ENCODE assay signal across 9 cellular contexts in the genomic region with DNA sequence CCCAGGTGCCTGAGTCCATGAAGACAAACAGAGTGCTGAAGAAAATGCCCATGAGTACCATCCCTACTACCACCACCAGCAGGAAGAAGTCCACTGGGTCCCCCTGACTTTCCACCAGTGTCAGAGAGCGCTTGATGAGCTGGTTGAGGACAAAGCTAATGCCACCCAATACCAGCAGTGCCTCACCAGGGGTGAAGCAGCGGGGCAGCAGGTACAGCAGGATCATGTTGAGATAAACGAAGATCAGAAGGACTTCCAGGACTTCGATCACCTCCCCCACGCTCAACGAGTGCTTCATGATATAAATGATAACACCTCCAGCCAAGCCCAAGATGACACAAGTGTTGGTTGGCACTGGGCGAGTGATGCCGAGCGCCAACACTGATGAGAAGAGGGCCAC. TPM values are rescaled to one million over a fixed set of nuclear protein-coding genes. Genes with fewer than 3 reads are reported as not detected.
DNase-seq lines count a peak whose midpoint lies in the region; ATAC-seq and TF ChIP-seq lines count a peak whose summit lies in the region.
"Had no signal": no experiment of that assay in that cellular context is flagged by ENCODE, and none has a peak within 500 bp of the region (broad histone marks: within the 10 kb centered on the region; RNA-seq: fewer than 3 reads in every experiment).

No MANE protein-coding gene starts in this region.

- peak overlapping the region; percentile 96 for H3K27ac Mint-ChIP-seq in activated CD4-positive, alpha-beta T cell treated with anti-CD3 and anti-CD28 coated beads, Interleukin-2, amount 10 ng/mL, durations not matched to agents 7 days and 5 days

- H3K9me3 Mint-ChIP-seq in activated CD4-positive, alpha-beta T cell treated with anti-CD3 and anti-CD28 coated beads, Interleukin-2, amount 10 ng/mL, durations not matched to agents 7 days and 5 days: no peaks in the 10 kb centered on the region

- peak overlapping the region; percentile 88 for H3K27ac ChIP-seq in angular gyrus (ENCODE audit: low read depth, low read length)
- H3K27ac ChIP-seq in left lung: peak overlapping the region in 1 of 2 donors; percentile 93
- peak overlapping the region; percentile 80 to 96 for H3K27ac ChIP-seq in testis

- ATAC-seq in left lung: no peak

- CTCF ChIA-PET in activated CD4-positive, alpha-beta T cell treated with anti-CD3 and anti-CD28 coated beads, Interleukin-2, amount 10 ng/mL, durations not matched to agents 7 days and 5 days (lab: Charles Lee): no interaction called here

- H3K27me3 Mint-ChIP-seq in activated CD4-positive, alpha-beta T cell treated with anti-CD3 and anti-CD28 coated beads, Interleukin-2, amount 10 ng/mL, durations not matched to agents 7 days and 5 days: no peaks in the 10 kb centered on the region

- no peak for TF ChIP-seq CTCF in left lung (IDR thresholded peaks at IDR 0.05)
- no peak for TF ChIP-seq CTCF in testis (IDR thresholded peaks at IDR 0.05)

- H3K4me3 Mint-ChIP-seq in activated CD4-positive, alpha-beta T cell treated with anti-CD3 and anti-CD28 coated beads, Interleukin-2, amount 10 ng/mL, durations not matched to agents 7 days and 5 days: peak overlapping the region; percentile 95

- H3K4me1 ChIP-seq in left lung: peaks cover 24 to 45% of the 10 kb centered on the region in 2 donors
- H3K4me1 ChIP-seq in testis: peaks cover 12% of the 10 kb centered on the region

- H3K9me3 ChIP-seq in left lung (no peaks in the 10 kb centered on the region), testis (no peaks in the 10 kb centered on the region)

- peaks cover 8% of the 10 kb centered on the region for H3K36me3 Mint-ChIP-seq in activated CD4-positive, alpha-beta T cell treated with anti-CD3 and anti-CD28 coated beads, Interleukin-2, amount 10 ng/mL, durations not matched to agents 7 days and 5 days (ENCODE audit: low read depth)

- peaks cover 0 to 18% of the 10 kb centered on the region in 2 donors for H3K36me3 ChIP-seq in left lung
- no peaks in the 10 kb centered on the region for H3K36me3 ChIP-seq in testis (ENCODE audit: low read depth, missing control alignments)

- POLR2A ChIA-PET in activated CD4-positive, alpha-beta T cell treated with anti-CD3 and anti-CD28 coated beads, Interleukin-2, amount 10 ng/mL, durations not matched to agents 7 days and 5 days (lab: Charles Lee): no interaction called here

- TF ChIP-seq POLR2A in testis (IDR thresholded peaks at IDR 0.05): no peak

- H3K27me3 ChIP-seq in left lung (no peaks in the 10 kb centered on the region), testis (no peaks in the 10 kb centered on the region)

- H3K4me3 ChIP-seq in left lung (peak overlapping the region; percentile 94 to 95), testis (peak overlapping the region; percentile 72 to 91)

- peaks cover 29% of the 10 kb centered on the region for H3K4me1 Mint-ChIP-seq in activated CD4-positive, alpha-beta T cell treated with anti-CD3 and anti-CD28 coated beads, Interleukin-2, amount 10 ng/mL, durations not matched to agents 7 days and 5 days

- intact Hi-C loops in left lung (cut with DNase I) (no loop called here), testis (cut with DNase I; ENCODE audit: low total_unique reads) (no loop called here)

- DNase-seq in activated CD4-positive, alpha-beta T cell treated with anti-CD3 and anti-CD28 coated beads, Interleukin-2, amount 10 ng/mL, durations not matched to agents 7 days and 5 days: no peak
- DNase-seq in activated CD4-positive, alpha-beta T cell treated with anti-CD3 and anti-CD28 coated beads, Interleukin-2, amount 50 U/mL, for 48 hours: no peak
- DNase-seq in left lung: no peak
- DNase-seq in testis: no peak
- no peak for DNase-seq in NCI-H1105 treated with DMSO at 0.1 percent for 48 hours (lab: John Stamatoyannopoulos, UW)
- no peak for DNase-seq in COLO668 (lab: John Stamatoyannopoulos, UW; ENCODE audit: unreplicated experiment)
- no peak for DNase-seq in DMS 273 (lab: John Stamatoyannopoulos, UW; ENCODE audit: unreplicated experiment)
- DNase-seq: activated CD8-positive, alpha-beta memory T cell treated with anti-CD3 and anti-CD28 coated beads, Interleukin-2, amount 50 U/mL, for 48 hours had no signal

- WGBS in testis, 2 donors: 48 to 58% methylated on average over 7 to 9 of the region's 9 CpGs

RNA-seq across cellular contexts. Expression of a gene that starts 0.9 kb away (rescaled TPM):
- 1 to 10 TPM; 8.4 to 9.2 TPM for total RNA-seq in activated CD4-positive, alpha-beta T cell treated with anti-CD3 and anti-CD28 coated beads, Interleukin-2, amount 10 ng/mL, durations not matched to agents 7 days and 5 days
- total RNA-seq in left lung: 10 to 100 TPM; 14.9 to 19.4 TPM
- total RNA-seq in testis: 10 to 100 TPM; 26.4 to 29.4 TPM
- 36.9 TPM for polyA plus RNA-seq in testis (ENCODE audit: insufficient read depth, low read depth, low replicate concordance)

RNA-seq across cellular contexts. Expression of a gene that starts 1.0 kb away (rescaled TPM):
- 10 to 100 TPM; 87.7 to 87.8 TPM for total RNA-seq in activated CD4-positive, alpha-beta T cell treated with anti-CD3 and anti-CD28 coated beads, Interleukin-2, amount 10 ng/mL, durations not matched to agents 7 days and 5 days
- total RNA-seq in left lung (10 to 100 TPM; 42.6 to 60.9 TPM), testis (100 to 1,000 TPM; 165 to 184 TPM)
- polyA plus RNA-seq in testis (ENCODE audit: insufficient read depth, low read depth, low replicate concordance): 241 TPM

RNA-seq across cellular contexts. Expression of a gene that starts 25.8 kb away (rescaled TPM):
- total RNA-seq in activated CD4-positive, alpha-beta T cell treated with anti-CD3 and anti-CD28 coated beads, Interleukin-2, amount 10 ng/mL, durations not matched to agents 7 days and 5 days: 1 to 10 TPM; 1.2 to 2.2 TPM
- 10 to 100 TPM; 32.6 to 49.4 TPM for total RNA-seq in left lung
- 10 to 100 TPM; 10.9 to 18.5 TPM for total RNA-seq in testis
- polyA plus RNA-seq in testis (ENCODE audit: insufficient read depth, low read depth, low replicate concordance): 15.1 TPM
